13 cellular contexts compared by ENCODE assay signal in the genomic region with DNA sequence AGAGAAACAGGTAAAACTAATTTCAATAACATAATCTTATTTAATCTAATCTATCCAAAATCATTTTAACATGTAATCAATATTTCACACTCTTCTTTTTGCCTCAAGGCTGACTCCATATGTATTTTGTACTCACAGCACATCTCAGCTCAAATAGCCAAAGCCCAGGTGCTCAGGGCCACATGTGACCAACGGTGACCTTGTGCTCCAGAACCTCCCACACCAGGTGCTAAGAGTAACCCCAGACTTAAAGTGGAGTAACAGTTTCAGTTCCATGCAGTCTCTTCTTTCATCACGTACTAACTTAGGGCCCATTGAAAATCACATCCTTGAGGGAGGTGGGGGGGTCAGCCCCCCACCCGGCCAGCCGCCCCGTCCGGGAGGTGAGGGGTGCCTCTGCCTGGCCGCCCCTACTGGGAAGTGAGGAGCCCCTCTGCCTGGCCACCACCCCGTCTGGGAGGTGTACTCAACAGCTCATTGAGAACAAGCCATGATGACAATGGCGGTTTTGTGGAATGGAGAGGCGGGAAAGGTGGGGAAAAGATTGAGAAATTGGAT. TPM values are rescaled to one million over a fixed set of nuclear protein-coding genes. Genes with fewer than 3 reads are reported as not detected.
A peak's percentile ranks its signal among the peaks of the same experiment; 100 is the strongest.
DNase-seq lines count a peak whose midpoint lies in the region; ATAC-seq and TF ChIP-seq lines count a peak whose summit lies in the region.
"Had no signal": no experiment of that assay in that cellular context is flagged by ENCODE, and none has a peak within 500 bp of the region (broad histone marks: within the 10 kb centered on the region; RNA-seq: fewer than 3 reads in every experiment).

No MANE protein-coding gene starts in this region.

- H3K36me3 Mint-ChIP-seq in activated T-cell treated with anti-CD3 and anti-CD28 coated beads, Interleukin-2, amount 50 U/mL, for 72 hours (ENCODE audit: insufficient read depth in 2 of 2), result peaks cover 12 to 27% of the 10 kb centered on the region in 2 donors
- H3K36me3 Mint-ChIP-seq in activated T-cell treated with anti-CD3 and anti-CD28 coated beads, Interleukin-2, amount 50 U/mL, for 4 hours (ENCODE audit: insufficient read depth), result peaks cover 24% of the 10 kb centered on the region
- H3K36me3 Mint-ChIP-seq in neural progenitor cell, result peaks cover 22% of the 10 kb centered on the region

- intact Hi-C loops in Right ventricle myocardium inferior (cut with DNase I), result no loop called here

- H3K27ac Mint-ChIP-seq in activated T-cell treated with anti-CD3 and anti-CD28 coated beads, Interleukin-2, amount 50 U/mL, for 72 hours, result peak overlapping the region; percentile 38
- H3K27ac Mint-ChIP-seq in neural progenitor cell, result peak overlapping the region; percentile 82

- H3K9me3 Mint-ChIP-seq in activated T-cell treated with anti-CD3 and anti-CD28 coated beads, Interleukin-2, amount 50 U/mL, for 72 hours, result no peaks in the 10 kb centered on the region
- no peaks in the 10 kb centered on the region for H3K9me3 Mint-ChIP-seq in activated T-cell treated with anti-CD3 and anti-CD28 coated beads, Interleukin-2, amount 50 U/mL, for 4 hours
- H3K9me3 Mint-ChIP-seq in neural progenitor cell, result no peaks in the 10 kb centered on the region
- H3K9me3 Mint-ChIP-seq: naive B cell had no signal

- no peaks in the 10 kb centered on the region for H3K9me3 ChIP-seq in neural progenitor cell (ENCODE audit: low read depth)

- peaks cover 6% of the 10 kb centered on the region for H3K79me2 ChIP-seq in neural progenitor cell (ENCODE audit: low read depth)

- peaks cover 24% of the 10 kb centered on the region for H3K4me1 ChIP-seq in neural progenitor cell

- H3K27me3 Mint-ChIP-seq in activated T-cell treated with anti-CD3 and anti-CD28 coated beads, Interleukin-2, amount 50 U/mL, for 72 hours (ENCODE audit: low read depth), result no peaks in the 10 kb centered on the region
- no peaks in the 10 kb centered on the region for H3K27me3 Mint-ChIP-seq in activated T-cell treated with anti-CD3 and anti-CD28 coated beads, Interleukin-2, amount 50 U/mL, for 4 hours (ENCODE audit: low read depth)
- peaks cover under 1% of the 10 kb centered on the region for H3K27me3 Mint-ChIP-seq in neural progenitor cell (ENCODE audit: insufficient read depth, low read depth)
- H3K27me3 Mint-ChIP-seq: naive B cell had no signal

- peaks cover 24% of the 10 kb centered on the region for H3F3A ChIP-seq in neural progenitor cell (ENCODE audit: low read depth)

- H3K27me3 ChIP-seq in neural progenitor cell, result no peaks in the 10 kb centered on the region
- H3K27me3 ChIP-seq: cardiac muscle cell had no signal

- H3K4me3 Mint-ChIP-seq in activated T-cell treated with anti-CD3 and anti-CD28 coated beads, Interleukin-2, amount 50 U/mL, for 72 hours, result peak overlapping the region; percentile 34 to 73
- H3K4me3 Mint-ChIP-seq in activated T-cell treated with anti-CD3 and anti-CD28 coated beads, Interleukin-2, amount 50 U/mL, for 4 hours, result no peak overlapping the region
- H3K4me3 Mint-ChIP-seq in neural progenitor cell, result no peak overlapping the region
- H3K4me3 Mint-ChIP-seq: naive B cell had no signal

- peaks cover 11% of the 10 kb centered on the region for H3K36me3 ChIP-seq in neural progenitor cell

- TF ChIP-seq CTCF in neural progenitor cell (IDR thresholded peaks at IDR 0.05) (no peak), omental fat pad (IDR thresholded peaks at IDR 0.05) (no peak)

- peaks cover 24% of the 10 kb centered on the region for H3K4me1 Mint-ChIP-seq in activated T-cell treated with anti-CD3 and anti-CD28 coated beads, Interleukin-2, amount 50 U/mL, for 72 hours (ENCODE audit: low read depth)
- H3K4me1 Mint-ChIP-seq in activated T-cell treated with anti-CD3 and anti-CD28 coated beads, Interleukin-2, amount 50 U/mL, for 4 hours (ENCODE audit: low read depth), result peaks cover 16% of the 10 kb centered on the region
- peaks cover 16% of the 10 kb centered on the region for H3K4me1 Mint-ChIP-seq in neural progenitor cell
- H3K4me1 Mint-ChIP-seq: naive B cell had no signal

- no peak overlapping the region for H2AFZ ChIP-seq in neural progenitor cell (replicated peaks)

- H4K20me1 ChIP-seq in neural progenitor cell (ENCODE audit: low read depth), result peaks cover 7% of the 10 kb centered on the region

- H3K4me2 ChIP-seq in neural progenitor cell, result peak overlapping the region; percentile 66

- no peak overlapping the region for H3K4me3 ChIP-seq in neural progenitor cell
- H3K4me3 ChIP-seq: cardiac muscle cell had no signal

- no peak for ATAC-seq in activated T-cell treated with anti-CD3 and anti-CD28 coated beads, Interleukin-2, amount 50 U/mL, for 72 hours (replicated peaks in 1 of 2)
- ATAC-seq in activated T-cell treated with anti-CD3 and anti-CD28 coated beads, Interleukin-2, amount 50 U/mL, for 4 hours, result no peak
- ATAC-seq in GM21528 (IDR thresholded peaks at IDR 0.05; ENCODE audit: low FRiP score, unreplicated experiment), result peak; percentile 43
- ATAC-seq in HG03280 (IDR thresholded peaks at IDR 0.05; ENCODE audit: unreplicated experiment), result peak; percentile 59
- ATAC-seq in omental fat pad (ENCODE audit: low FRiP score), result no peak
- no peak for ATAC-seq in Right ventricle myocardium inferior

- no peak overlapping the region for H3K9ac ChIP-seq in neural progenitor cell

- peak overlapping the region; percentile 71 for H3K27ac ChIP-seq in neural progenitor cell
- H3K27ac ChIP-seq: cardiac muscle cell had no signal

- DNase-seq in activated T-cell treated with anti-CD3 and anti-CD28 coated beads, Interleukin-2, amount 50 U/mL, for 72 hours, result no peak
- DNase-seq in activated T-cell treated with anti-CD3 and anti-CD28 coated beads, Interleukin-2, amount 50 U/mL, for 4 hours, result no peak
- DNase-seq in neural progenitor cell (ENCODE audit: low spot score) (peak; percentile 3), omental fat pad (ENCODE audit: low spot score) (no peak), Right ventricle myocardium inferior (ENCODE audit: missing footprints) (no peak), SHP77 (lab: John Stamatoyannopoulos, UW) (no peak)
- DNase-seq: GDM1, islet precursor cell, naive B cell, NCI-H526 had no signal

RNA-seq across cellular contexts. Expression of gene NCAPG2, which starts 47.3 kb away (rescaled TPM):
- total RNA-seq in activated T-cell treated with anti-CD3 and anti-CD28 coated beads, Interleukin-2, amount 50 U/mL, for 72 hours, result 100 to 1,000 TPM; 129 to 134 TPM
- total RNA-seq in activated T-cell treated with anti-CD3 and anti-CD28 coated beads, Interleukin-2, amount 50 U/mL, for 4 hours, result 10 to 100 TPM; 19.7 to 26.2 (median 20.7) TPM
- total RNA-seq in neural progenitor cell (ENCODE audit: low replicate concordance) (74.3 and 89.6 TPM in 2 replicates), omental fat pad (1 to 10 TPM; 5.0 to 9.4 (median 8.7) TPM), Right ventricle myocardium inferior (6.4 TPM)

Comparison
In these comparisons a context has a peak if more than half of its experiments do, and no peak if none do; other contexts are left out.
1. H3K4me3 Mint-ChIP-seq: peak in activated T-cell treated with anti-CD3 and anti-CD28 coated beads, Interleukin-2, amount 50 U/mL, for 72 hours (2 of 2); none in activated T-cell treated with anti-CD3 and anti-CD28 coated beads, Interleukin-2, amount 50 U/mL, for 4 hours (single experiment) and neural progenitor cell (single experiment).
2. ATAC-seq: peak in GM21528 (single experiment) and HG03280 (single experiment); none in activated T-cell treated with anti-CD3 and anti-CD28 coated beads, Interleukin-2, amount 50 U/mL, for 72 hours (0 of 2), activated T-cell treated with anti-CD3 and anti-CD28 coated beads, Interleukin-2, amount 50 U/mL, for 4 hours (0 of 2), omental fat pad (single experiment) and Right ventricle myocardium inferior (single experiment).